11 cellular contexts compared by ENCODE assay signal in genomic region chr15:76181705-76182107, GRCh38.
DNase-seq lines count a peak whose midpoint lies in the region; ATAC-seq, FAIRE-seq and TF ChIP-seq lines count a peak whose summit lies in the region.
"Had no signal": no experiment of that assay in that cellular context is flagged by ENCODE, and none has a peak within 500 bp of the region (broad histone marks: within the 10 kb centered on the region; RNA-seq: fewer than 3 reads in every experiment).

No MANE protein-coding gene starts in this region.

- no peaks in the 10 kb centered on the region for H3K9me3 Mint-ChIP-seq in Caco-2 (ENCODE audit: unreplicated experiment)

- peak; percentile 78 for ATAC-seq in HG03066 (IDR thresholded peaks at IDR 0.05; ENCODE audit: low read depth, unreplicated experiment)
- no peak for ATAC-seq in upper lobe of right lung
- ATAC-seq: esophagus mucosa, left cardiac atrium had no signal

- no peaks in the 10 kb centered on the region for H3K4me1 ChIP-seq in upper lobe of right lung
- 0 out of 2 replicates have a peak, but pooled peaks cover 8% of the 10 kb centered on the region for H3K4me1 ChIP-seq in Caco-2
- H3K4me1 ChIP-seq: parathyroid adenoma had no signal

- intact Hi-C loops in upper lobe of right lung (cut with DNase I) (no loop called here), Caco-2 (cut with micrococcal nuclease; ENCODE audit: unreplicated experiment) (no loop called here)

- no TSS peak for BruUV-seq in Caco-2 (replicated peaks; lab: Mats Ljungman, UMichigan)

- peaks cover 7% of the 10 kb centered on the region for H3K4me1 Mint-ChIP-seq in Caco-2 (ENCODE audit: low read depth, unreplicated experiment)

- TF ChIP-seq CTCF in upper lobe of right lung (IDR thresholded peaks at IDR 0.05) (no peak), Caco-2 (IDR thresholded peaks at IDR 0.05; ENCODE audit: insufficient read depth in 1 of 2, low read depth in 1 of 2, low read length in 1 of 2, severe bottlenecking in 1 of 2, unreplicated experiment in 1 of 2) (no peak)

- no peak for FAIRE-seq in urothelium cell line (lab: Jason Lieb, UNC)

- no peak overlapping the region for H3K27ac ChIP-seq in upper lobe of right lung
- H3K27ac ChIP-seq: parathyroid adenoma had no signal

- H3K27me3 ChIP-seq in upper lobe of right lung (no peaks in the 10 kb centered on the region), Caco-2 (replicated peaks; ENCODE audit: control insufficient read depth, insufficient read depth, low read length) (no peaks in the 10 kb centered on the region)

- peak; percentile 61 for DNase-seq in stimulated activated CD4-positive, alpha-beta T cell treated with anti-CD3 and anti-CD28 coated beads, Interleukin-15, amount 100 ng/mL, for 24 hours
- no peak for DNase-seq in stimulated activated CD4-positive, alpha-beta T cell treated with anti-CD3 and anti-CD28 coated beads, Interleukin-12 subunit alpha, Interleukin-12 subunit beta, amount 100 ng/mL, for 4 hours
- peak; percentile 28 for DNase-seq in activated naive CD4-positive, alpha-beta T cell treated with anti-CD3 and anti-CD28 coated beads, Interleukin-2, amount 50 U/mL, for 16 hours
- no peak for DNase-seq in upper lobe of right lung
- no peak for DNase-seq in Caco-2
- no peak for DNase-seq in foreskin melanocyte
- no peak for DNase-seq in urothelium cell line (ENCODE audit: low spot score)
- DNase-seq: left cardiac atrium had no signal

- H3K36me3 Mint-ChIP-seq in Caco-2 (ENCODE audit: insufficient read depth, unreplicated experiment) = no peaks in the 10 kb centered on the region

- no peak overlapping the region for H3K27ac Mint-ChIP-seq in Caco-2 (ENCODE audit: unreplicated experiment)

- H3K36me3 ChIP-seq in upper lobe of right lung = no peaks in the 10 kb centered on the region
- H3K36me3 ChIP-seq in Caco-2 (ENCODE audit: control insufficient read depth, insufficient read depth, low read length) = no peaks in the 10 kb centered on the region

- no peak overlapping the region for H3K4me3 ChIP-seq in upper lobe of right lung
- H3K4me3 ChIP-seq in Caco-2 (ENCODE audit: low read depth, low read length) = no peak overlapping the region

- POLR2A ChIA-PET in Caco-2 (lab: Charles Lee) = no interaction called here

- no peak overlapping the region for H3K4me3 Mint-ChIP-seq in Caco-2 (ENCODE audit: unreplicated experiment)

- H3K27me3 Mint-ChIP-seq in Caco-2 (ENCODE audit: insufficient read depth, unreplicated experiment) = no peaks in the 10 kb centered on the region

- H3K9me3 ChIP-seq in upper lobe of right lung = no peaks in the 10 kb centered on the region
- H3K9me3 ChIP-seq in Caco-2 = 0 out of 2 replicates have a peak, but pooled peaks cover 3% of the 10 kb centered on the region

- CTCF ChIA-PET in Caco-2 (lab: Charles Lee) = no interaction called here

Comparison
In these comparisons a context has a peak if more than half of its experiments do, and no peak if none do; other contexts are left out.
1. DNase-seq: peak in stimulated activated CD4-positive, alpha-beta T cell treated with anti-CD3 and anti-CD28 coated beads, Interleukin-15, amount 100 ng/mL, for 24 hours (single experiment) and activated naive CD4-positive, alpha-beta T cell treated with anti-CD3 and anti-CD28 coated beads, Interleukin-2, amount 50 U/mL, for 16 hours (single experiment); none in stimulated activated CD4-positive, alpha-beta T cell treated with anti-CD3 and anti-CD28 coated beads, Interleukin-12 subunit alpha, Interleukin-12 subunit beta, amount 100 ng/mL, for 4 hours (single experiment), upper lobe of right lung (single experiment), Caco-2 (0 of 2), foreskin melanocyte (single experiment) and urothelium cell line (single experiment).